In the genomic region with DNA sequence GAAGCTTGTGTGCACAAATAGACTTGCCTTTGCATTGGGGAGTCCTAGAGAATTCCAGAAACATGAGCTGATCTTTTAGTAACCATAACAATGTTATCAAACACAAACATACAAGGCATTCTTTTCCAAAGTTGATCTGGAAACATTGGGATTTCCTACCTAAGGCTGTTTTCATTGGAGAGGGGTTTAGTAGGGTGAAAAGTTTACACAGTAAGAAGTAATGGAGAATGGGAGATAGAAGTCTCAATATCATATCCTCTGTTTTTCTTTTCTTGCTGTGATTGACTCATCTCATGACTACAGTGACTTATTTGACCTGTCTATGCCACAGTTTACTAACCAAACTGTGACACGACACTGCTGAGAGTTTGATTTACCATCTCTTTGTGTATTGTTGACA, we compare ENCODE assay signal across 11 cellular contexts.
DNase-seq lines count a peak whose midpoint lies in the region; ATAC-seq and TF ChIP-seq lines count a peak whose summit lies in the region.
"Had no signal": no experiment of that assay in that cellular context is flagged by ENCODE, and none has a peak within 500 bp of the region (broad histone marks: within the 10 kb centered on the region; RNA-seq: fewer than 3 reads in every experiment).

No MANE protein-coding gene starts in this region.

- 57 to 60% (median 57%) methylated on average over 1 of the region's 1 CpG for WGBS in psoas muscle, 3 donors
- WGBS in stomach, 5 donors, result 11 to 43% (median 35%) methylated on average over 1 of the region's 1 CpG

- H3K27me3 Mint-ChIP-seq in activated T-helper 2 cell treated with anti-CD3 and anti-CD28 coated beads, Interferon-gamma antibody, Interleukin-2, Interleukin-4, amounts not matched to agents 10 μg/mL and 5 μg/mL and 100 μg/mL, durations not matched to agents 14 hours and 24 hours and 36 hours (ENCODE audit: low read depth), result peaks cover 2% of the 10 kb centered on the region

- H3K4me3 ChIP-seq in osteoblast (ENCODE audit: insufficient read depth, low read length) (no peak overlapping the region), psoas muscle (no peak overlapping the region), stomach (no peak overlapping the region)

- peaks cover 7% of the 10 kb centered on the region for H3K4me1 ChIP-seq in osteoblast (ENCODE audit: insufficient read depth, low read length)
- no peaks in the 10 kb centered on the region for H3K4me1 ChIP-seq in psoas muscle
- peaks cover 0 to 8% (median 7%) of the 10 kb centered on the region in 4 donors for H3K4me1 ChIP-seq in stomach

- H3K79me2 ChIP-seq in osteoblast (ENCODE audit: insufficient read depth, low read length), result no peaks in the 10 kb centered on the region

- H4K20me1 ChIP-seq in osteoblast (ENCODE audit: insufficient read depth, low read length), result no peaks in the 10 kb centered on the region

- TF ChIP-seq CTCF in osteoblast (IDR thresholded peaks at IDR 0.05; ENCODE audit: extremely low read depth, low read depth, low read length) (no peak), psoas muscle (IDR thresholded peaks at IDR 0.05) (no peak), stomach (IDR thresholded peaks at IDR 0.05) (no peak)

- ATAC-seq in GM18520 (IDR thresholded peaks at IDR 0.05; ENCODE audit: unreplicated experiment), result peak; percentile 69
- peak; percentile 68 for ATAC-seq in HG02642 (IDR thresholded peaks at IDR 0.05; ENCODE audit: poor library complexity, unreplicated experiment)
- ATAC-seq in GM19467 (IDR thresholded peaks at IDR 0.05; ENCODE audit: unreplicated experiment), result no peak
- ATAC-seq in psoas muscle, result no peak
- ATAC-seq: natural killer cell, Panc1 had no signal

- intact Hi-C loops in activated T-helper 2 cell treated with anti-CD3 and anti-CD28 coated beads, Interferon-gamma antibody, Interleukin-2, Interleukin-4, amounts not matched to agents 10 μg/mL and 5 μg/mL and 100 μg/mL, durations not matched to agents 14 hours and 24 hours and 36 hours (cut with micrococcal nuclease), result loop anchor here (1.0 kb wide), 2 partner anchors 9 to 23 kb away; no protein-coding TSS in a partner anchor
- intact Hi-C loops in psoas muscle (cut with DNase I) (no loop called here), stomach (cut with DNase I; ENCODE audit: low total_unique reads) (no loop called here)

- H3K36me3 ChIP-seq in osteoblast (ENCODE audit: insufficient read depth, low read length) (no peaks in the 10 kb centered on the region), psoas muscle (ENCODE audit: insufficient read depth in 1 of 2, low read depth in 1 of 2) (no peaks in the 10 kb centered on the region), stomach (no peaks in the 10 kb centered on the region)

- H3K4me3 Mint-ChIP-seq in activated T-helper 2 cell treated with anti-CD3 and anti-CD28 coated beads, Interferon-gamma antibody, Interleukin-2, Interleukin-4, amounts not matched to agents 10 μg/mL and 5 μg/mL and 100 μg/mL, durations not matched to agents 14 hours and 24 hours and 36 hours (ENCODE audit: low read depth), result no peak overlapping the region
- H3K4me3 Mint-ChIP-seq: natural killer cell had no signal

- H3K27me3 ChIP-seq in osteoblast (ENCODE audit: insufficient read depth, low read length) (no peaks in the 10 kb centered on the region), psoas muscle (ENCODE audit: insufficient read depth in 3 of 3, low read length in 2 of 3) (no peaks in the 10 kb centered on the region), stomach (no peaks in the 10 kb centered on the region)

- no peak for TF ChIP-seq POLR2A in stomach (IDR thresholded peaks at IDR 0.05)

- no peak for TF ChIP-seq EP300 in stomach (IDR thresholded peaks at IDR 0.05)

- no peak overlapping the region for H2AFZ ChIP-seq in osteoblast (ENCODE audit: low read length)

- H3K36me3 Mint-ChIP-seq in activated T-helper 2 cell treated with anti-CD3 and anti-CD28 coated beads, Interferon-gamma antibody, Interleukin-2, Interleukin-4, amounts not matched to agents 10 μg/mL and 5 μg/mL and 100 μg/mL, durations not matched to agents 14 hours and 24 hours and 36 hours (ENCODE audit: low read depth), result no peaks in the 10 kb centered on the region
- H3K36me3 Mint-ChIP-seq: natural killer cell had no signal

- H3K9me3 ChIP-seq in osteoblast (ENCODE audit: low read depth, low read length) (no peaks in the 10 kb centered on the region), psoas muscle (no peaks in the 10 kb centered on the region), stomach (no peaks in the 10 kb centered on the region)

- no peaks in the 10 kb centered on the region for H3K9me3 Mint-ChIP-seq in activated T-helper 2 cell treated with anti-CD3 and anti-CD28 coated beads, Interferon-gamma antibody, Interleukin-2, Interleukin-4, amounts not matched to agents 10 μg/mL and 5 μg/mL and 100 μg/mL, durations not matched to agents 14 hours and 24 hours and 36 hours

- no peak overlapping the region for H3K4me2 ChIP-seq in osteoblast (ENCODE audit: insufficient read depth, low read length)

- no peak for DNase-seq in activated T-helper 2 cell treated with anti-CD3 and anti-CD28 coated beads, Interferon-gamma antibody, Interleukin-2, Interleukin-4, amounts not matched to agents 10 μg/mL and 5 μg/mL and 100 μg/mL, durations not matched to agents 14 hours and 24 hours and 36 hours (ENCODE audit: low spot score)
- DNase-seq in osteoblast (ENCODE audit: insufficient read length, low spot score, missing footprints), result peak; percentile 88
- no peak for DNase-seq in psoas muscle
- no peak for DNase-seq in HK-2 (ENCODE audit: unreplicated experiment)
- no peak for DNase-seq in stomach
- DNase-seq: natural killer cell had no signal

- H3K27ac Mint-ChIP-seq in activated T-helper 2 cell treated with anti-CD3 and anti-CD28 coated beads, Interferon-gamma antibody, Interleukin-2, Interleukin-4, amounts not matched to agents 10 μg/mL and 5 μg/mL and 100 μg/mL, durations not matched to agents 14 hours and 24 hours and 36 hours, result peak overlapping the region; percentile 31
- H3K27ac Mint-ChIP-seq: natural killer cell had no signal

- peaks cover 39% of the 10 kb centered on the region for H3K4me1 Mint-ChIP-seq in activated T-helper 2 cell treated with anti-CD3 and anti-CD28 coated beads, Interferon-gamma antibody, Interleukin-2, Interleukin-4, amounts not matched to agents 10 μg/mL and 5 μg/mL and 100 μg/mL, durations not matched to agents 14 hours and 24 hours and 36 hours (ENCODE audit: low read depth)
- H3K4me1 Mint-ChIP-seq: natural killer cell had no signal

- H3K27ac ChIP-seq in osteoblast (ENCODE audit: low read depth, low read length), result peak overlapping the region; percentile 36
- no peak overlapping the region for H3K27ac ChIP-seq in psoas muscle
- no peak overlapping the region for H3K27ac ChIP-seq in stomach
- H3K27ac ChIP-seq: epithelial cell of prostate had no signal

Comparison
In these comparisons a context has a peak if more than half of its experiments do, and no peak if none do; other contexts are left out.
1. ATAC-seq: peak in GM18520 (single experiment) and HG02642 (single experiment); none in GM19467 (single experiment) and psoas muscle (0 of 4).